Comparison of ENCODE assay signal across 1 cellular context in genomic region chr2:42342795-42343241, GRCh38.
TF ChIP-seq lines count a peak whose summit lies in the region.

No MANE protein-coding gene starts in this region.

TF ChIP-seq in H1, 55 proteins besides CTCF, POLR2A, EP300 and RAD21 (continued from another document):
- no peak for TF ChIP-seq SIN3A (conservative IDR thresholded peaks at IDR 0.05 in 1 of 2, IDR thresholded peaks at IDR 0.05 in 1 of 2; ENCODE audit: low read depth in 1 of 2, low read length in 2 of 2)
